In genomic region chr7:47782022-47782421, GRCh38 we compare ENCODE assay signal across 22 cellular contexts.
DNase-seq lines count a peak whose midpoint lies in the region; ATAC-seq and TF ChIP-seq lines count a peak whose summit lies in the region.
"Had no signal": no experiment of that assay in that cellular context is flagged by ENCODE, and none has a peak within 500 bp of the region (broad histone marks: within the 10 kb centered on the region; RNA-seq: fewer than 3 reads in every experiment).

No MANE protein-coding gene starts in this region.

- H3K9ac ChIP-seq in HCT116 (ENCODE audit: low read length) (no peak overlapping the region), skeletal muscle satellite cell (ENCODE audit: low read depth, low read length) (peak overlapping the region; percentile 79)

- no peaks in the 10 kb centered on the region for H3K9me2 ChIP-seq in HCT116 (ENCODE audit: insufficient read depth)

- no TSS peak for BruUV-seq in HCT116 (replicated peaks; lab: Mats Ljungman, UMichigan)
- BruUV-seq in A673 (replicated peaks; lab: Mats Ljungman, UMichigan), result no TSS peak

- DNase-seq in HCT116 (ENCODE audit: low read depth, low spot score) (no peak), fibroblast of pulmonary artery (ENCODE audit: low read depth) (peak; percentile 46), NCI-H82 treated with DMSO at 0.1 percent for 48 hours (lab: John Stamatoyannopoulos, UW; ENCODE audit: unreplicated experiment) (no peak), A673 (ENCODE audit: low spot score) (no peak), stomach (no peak), upper lobe of left lung (no peak)
- DNase-seq: activated T-cell treated with anti-CD3 and anti-CD28 coated beads, Interleukin-2, amount 50 U/mL, for 1 hour; BE2C; caudate nucleus; endodermal cell; foreskin melanocyte; GOT3; KBM-7; left ventricle myocardium superior; NCI-H1092; NCI-H82; spleen; thyroid gland had no signal

- TF ChIP-seq RAD21 in HCT116 (IDR thresholded peaks at IDR 0.05; ENCODE audit: low read depth), result no peak

- H3K9me3 ChIP-seq in HCT116 (ENCODE audit: control insufficient read depth in 1 of 2, insufficient read depth in 1 of 2, low read depth in 1 of 2, low read length in 2 of 2) (peaks cover 0 to 4% of the 10 kb centered on the region in 2 experiments; a peak in 1 of 4 replicates), skeletal muscle satellite cell (replicated peaks; ENCODE audit: low read length) (no peaks in the 10 kb centered on the region), A673 (ENCODE audit: low read depth, low read length, poor library complexity, severe bottlenecking) (no peaks in the 10 kb centered on the region), stomach (no peaks in the 10 kb centered on the region), upper lobe of left lung (no peaks in the 10 kb centered on the region)
- H3K9me3 ChIP-seq: BE2C, thyroid gland had no signal

- TF ChIP-seq POLR2A in HCT116 (IDR thresholded peaks at IDR 0.05; ENCODE audit: borderline replicate concordance, extremely low read depth, insufficient read depth, insufficient read length) (no peak), stomach (IDR thresholded peaks at IDR 0.05) (no peak), upper lobe of left lung (IDR thresholded peaks at IDR 0.05) (no peak)

- H3K4me1 ChIP-seq in HCT116 (ENCODE audit: control insufficient read depth in 1 of 2, insufficient read depth in 2 of 2, low read length in 2 of 2) (peaks cover 47 to 64% of the 10 kb centered on the region in 2 experiments), skeletal muscle satellite cell (ENCODE audit: control insufficient read depth, insufficient read depth, low read length) (peaks cover 54% of the 10 kb centered on the region), A673 (ENCODE audit: insufficient read depth, low read length, poor library complexity, severe bottlenecking) (peaks cover 9% of the 10 kb centered on the region), stomach (peaks cover 0 to 36% (median 17%) of the 10 kb centered on the region in 4 donors), upper lobe of left lung (peaks cover 0 to 6% (median 3%) of the 10 kb centered on the region in 4 donors)
- H3K4me1 ChIP-seq: BE2C, spleen had no signal

- H3K36me3 ChIP-seq in HCT116 (ENCODE audit: control insufficient read depth in 1 of 2, insufficient read depth in 2 of 2, low read length in 2 of 2) (no peaks in the 10 kb centered on the region), skeletal muscle satellite cell (ENCODE audit: insufficient read depth, low read length) (no peaks in the 10 kb centered on the region), A673 (ENCODE audit: insufficient read depth, low read length, poor library complexity, severe bottlenecking) (no peaks in the 10 kb centered on the region), stomach (no peaks in the 10 kb centered on the region), upper lobe of left lung (no peaks in the 10 kb centered on the region)
- H3K36me3 ChIP-seq: BE2C, spleen, thyroid gland had no signal

- intact Hi-C loops in HCT116 (cut with micrococcal nuclease), result no loop called here
- intact Hi-C loops in A673 (cut with micrococcal nuclease; ENCODE audit: unreplicated experiment), result no loop called here
- intact Hi-C loops in stomach (cut with DNase I; ENCODE audit: low total_unique reads), result no loop called here

- RAD21 ChIA-PET in HCT116 (lab: Charles Lee; ENCODE audit: low non-redundant PET in 1 of 2, low total read pairs in 2 of 2, uncharacterized antibody in 2 of 2, unreplicated experiment in 2 of 2), result no interaction called here

- H3K4me3 ChIP-seq in HCT116 (replicated peaks in 1 of 2; ENCODE audit: low read depth in 1 of 2, low read length in 2 of 2), result no peak overlapping the region
- no peak overlapping the region for H3K4me3 ChIP-seq in fibroblast of pulmonary artery (replicated peaks; ENCODE audit: low read depth, low read length)
- H3K4me3 ChIP-seq in skeletal muscle satellite cell (ENCODE audit: low read length), result no peak overlapping the region
- H3K4me3 ChIP-seq in A673 (ENCODE audit: low read depth, low read length, poor library complexity, severe bottlenecking), result no peak overlapping the region
- no peak overlapping the region for H3K4me3 ChIP-seq in stomach
- no peak overlapping the region for H3K4me3 ChIP-seq in upper lobe of left lung
- H3K4me3 ChIP-seq: spleen, thyroid gland had no signal

- peak overlapping the region; percentile 75; the same call in 1 of the 2 replicates for H3K4me2 ChIP-seq in HCT116 (ENCODE audit: low read length)
- no peak overlapping the region for H3K4me2 ChIP-seq in skeletal muscle satellite cell (ENCODE audit: low read length)

- ATAC-seq in HCT116 (no peak), SK-N-SH treated with all-trans-retinoic acid at 6 μM for 48 hours (peak; percentile 4; the same call in 2 of the 3 replicates), upper lobe of left lung (ENCODE audit: low FRiP score in 2 of 2) (no peak)
- ATAC-seq: activated naive CD4-positive, alpha-beta T cell treated with anti-CD3 and anti-CD28 coated beads, Interleukin-2, amount 50 U/mL, for 72 hours; left ventricle myocardium superior had no signal

- CTCF ChIA-PET in HCT116 (lab: Charles Lee) (no interaction called here), A673 (lab: Charles Lee) (no interaction called here)

- peak overlapping the region; percentile 49 for H2AFZ ChIP-seq in HCT116 (ENCODE audit: low read depth, low read length, poor library complexity, severe bottlenecking)

- POLR2A ChIA-PET in HCT116 (lab: Charles Lee), result no interaction called here
- POLR2A ChIA-PET in A673 (lab: Charles Lee; ENCODE audit: low non-redundant PET), result no interaction called here

- H3K79me2 ChIP-seq in HCT116 (ENCODE audit: insufficient read depth, low read length), result no peaks in the 10 kb centered on the region

- H3K27me3 ChIP-seq in HCT116 (ENCODE audit: insufficient read depth, low read length), result no peaks in the 10 kb centered on the region
- no peaks in the 10 kb centered on the region for H3K27me3 ChIP-seq in skeletal muscle satellite cell (ENCODE audit: control insufficient read depth, insufficient read depth, low read length)
- H3K27me3 ChIP-seq in A673 (replicated peaks; ENCODE audit: insufficient read depth, low read depth, low read length, poor library complexity), result no peaks in the 10 kb centered on the region
- no peaks in the 10 kb centered on the region for H3K27me3 ChIP-seq in stomach
- no peaks in the 10 kb centered on the region for H3K27me3 ChIP-seq in upper lobe of left lung
- H3K27me3 ChIP-seq: BE2C, spleen, thyroid gland had no signal

- H4K20me1 ChIP-seq in HCT116 (ENCODE audit: insufficient read depth), result no peaks in the 10 kb centered on the region

- TF ChIP-seq CTCF in HCT116 (IDR thresholded peaks at IDR 0.05 in 2 of 3, conservative IDR thresholded peaks at IDR 0.05 in 1 of 3; ENCODE audit: borderline replicate concordance in 1 of 3, insufficient read depth in 1 of 3, low read depth in 2 of 3, low read length in 2 of 3) (no peak), fibroblast of pulmonary artery (IDR thresholded peaks at IDR 0.05; ENCODE audit: low read length, missing control alignments) (no peak), A673 (conservative IDR thresholded peaks at IDR 0.05; ENCODE audit: low read depth, low read length) (no peak), stomach (IDR thresholded peaks at IDR 0.05) (no peak), upper lobe of left lung (IDR thresholded peaks at IDR 0.05) (no peak)

- H3K27ac ChIP-seq in HCT116 (ENCODE audit: low read depth, low read length), result peak overlapping the region; percentile 92; the same call in 1 of the 2 replicates
- H3K27ac ChIP-seq in A673 (ENCODE audit: low read depth, low read length, poor library complexity, severe bottlenecking), result no peak overlapping the region
- H3K27ac ChIP-seq in stomach, result no peak overlapping the region
- H3K27ac ChIP-seq in upper lobe of left lung, result no peak overlapping the region
- H3K27ac ChIP-seq: RWPE1, thyroid gland had no signal

- TF ChIP-seq EP300 in stomach (IDR thresholded peaks at IDR 0.05) (no peak), upper lobe of left lung (IDR thresholded peaks at IDR 0.05) (no peak)

TF ChIP-seq in SK-N-SH treated with all-trans-retinoic acid at 6 μM for 48 hours, 23 proteins besides CTCF, POLR2A, EP300 and RAD21:
- TF ChIP-seq RARB (CRISPR knock-in tag; IDR thresholded peaks at IDR 0.05) (peak; percentile 73), ZNF8 (CRISPR knock-in tag; IDR thresholded peaks at IDR 0.05) (no peak), ZFP3 (CRISPR knock-in tag; IDR thresholded peaks at IDR 0.05) (0 out of 2 replicates have a peak, but pooled peaks have one; percentile 20), CSDC2 (CRISPR knock-in tag; IDR thresholded peaks at IDR 0.05) (peak; percentile 90), ISL1 (CRISPR knock-in tag; IDR thresholded peaks at IDR 0.05) (peak; percentile 59), OSR1 (CRISPR knock-in tag; IDR thresholded peaks at IDR 0.05) (peak; percentile 1; the same call in 1 of the 2 replicates), ARNTL (CRISPR knock-in tag; IDR thresholded peaks at IDR 0.05; ENCODE audit: borderline replicate concordance, low read depth) (no peak)
- TF ChIP-seq, protein P1, sequence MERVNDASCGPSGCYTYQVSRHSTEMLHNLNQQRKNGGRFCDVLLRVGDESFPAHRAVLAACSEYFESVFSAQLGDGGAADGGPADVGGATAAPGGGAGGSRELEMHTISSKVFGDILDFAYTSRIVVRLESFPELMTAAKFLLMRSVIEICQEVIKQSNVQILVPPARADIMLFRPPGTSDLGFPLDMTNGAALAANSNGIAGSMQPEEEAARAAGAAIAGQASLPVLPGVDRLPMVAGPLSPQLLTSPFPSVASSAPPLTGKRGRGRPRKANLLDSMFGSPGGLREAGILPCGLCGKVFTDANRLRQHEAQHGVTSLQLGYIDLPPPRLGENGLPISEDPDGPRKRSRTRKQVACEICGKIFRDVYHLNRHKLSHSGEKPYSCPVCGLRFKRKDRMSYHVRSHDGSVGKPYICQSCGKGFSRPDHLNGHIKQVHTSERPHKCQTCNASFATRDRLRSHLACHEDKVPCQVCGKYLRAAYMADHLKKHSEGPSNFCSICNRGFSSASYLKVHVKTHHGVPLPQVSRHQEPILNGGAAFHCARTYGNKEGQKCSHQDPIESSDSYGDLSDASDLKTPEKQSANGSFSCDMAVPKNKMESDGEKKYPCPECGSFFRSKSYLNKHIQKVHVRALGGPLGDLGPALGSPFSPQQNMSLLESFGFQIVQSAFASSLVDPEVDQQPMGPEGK (CRISPR knock-in tag; IDR thresholded peaks at IDR 0.05; ENCODE audit: borderline replicate concordance), result peak; percentile 76; the same call in 1 of the 2 replicates
